In genomic region chr9:88993871-88994819, GRCh38 we compare ENCODE assay signal across 14 cellular contexts. TPM values are rescaled to one million over a fixed set of nuclear protein-coding genes. Genes with fewer than 3 reads are reported as not detected.
DNase-seq lines count a peak whose midpoint lies in the region; ATAC-seq, FAIRE-seq and TF ChIP-seq lines count a peak whose summit lies in the region.
"Had no signal": no experiment of that assay in that cellular context is flagged by ENCODE, and none has a peak within 500 bp of the region (broad histone marks: within the 10 kb centered on the region; RNA-seq: fewer than 3 reads in every experiment).

No MANE protein-coding gene starts in this region.

- H3K27ac ChIP-seq in A549 = peak overlapping the region in 1 of 2 experiments; percentile 18; a peak in 1 of 6 replicates
- H3K27ac ChIP-seq: colonic mucosa had no signal

- peaks cover 39% of the 10 kb centered on the region for H3K4me1 ChIP-seq in A549
- H3K4me1 ChIP-seq: colonic mucosa had no signal

- peak overlapping the region; percentile 59 for H3K4me2 ChIP-seq in A549

- DNase-seq in A549 (ENCODE audit: low read depth in 1 of 2, low spot score in 1 of 2) (no peak), amniotic epithelial cell (ENCODE audit: low read depth) (peak; percentile 40), foreskin fibroblast (no peak), osteocyte (ENCODE audit: extremely low spot score, unreplicated experiment) (peak; percentile 73), SIG-M5 (lab: John Stamatoyannopoulos, UW) (no peak), lower leg skin (ENCODE audit: low spot score in 2 of 2) (no peak), NCI-H748 treated with DMSO at 0.1 percent for 48 hours (lab: John Stamatoyannopoulos, UW) (no peak)
- DNase-seq in activated naive CD4-positive, alpha-beta T cell (lab: John Stamatoyannopoulos, UW) = no peak
- DNase-seq: activated naive CD4-positive, alpha-beta T cell treated with anti-CD3 and anti-CD28 coated beads, Interleukin-2, amount 10 ng/mL, durations not matched to agents 7 days and 5 days; colonic mucosa; DMS 273 treated with DMSO at 0.1 percent for 48 hours had no signal

- no peak for FAIRE-seq in A549 (lab: Jason Lieb, UNC)
- FAIRE-seq: frontal cortex had no signal

- ATAC-seq in A549 = no peak
- ATAC-seq: natural killer cell treated with Interleukin-12 subunit alpha and Interleukin-12 subunit beta and Interleukin-15 and Interleukin-18, amount 100 ng/mL, for 72 hours had no signal

- intact Hi-C loops in lower leg skin (cut with DNase I; ENCODE audit: low total_unique reads) = loop anchor here (5.0 kb wide), 1 partner anchor 607 kb away; the partner anchor contains the start of gene SPIN1

- H3K4me3 Mint-ChIP-seq in osteocyte (ENCODE audit: unreplicated experiment) = no peak overlapping the region
- H3K4me3 Mint-ChIP-seq: activated naive CD4-positive, alpha-beta T cell treated with anti-CD3 and anti-CD28 coated beads, Interleukin-2, amount 10 ng/mL, durations not matched to agents 7 days and 5 days; natural killer cell treated with Interleukin-12 subunit alpha and Interleukin-12 subunit beta and Interleukin-15 and Interleukin-18, amount 100 ng/mL, for 72 hours had no signal

- TF ChIP-seq EP300 in A549 (IDR thresholded peaks at IDR 0.05) = no peak

- no peak for TF ChIP-seq POLR2A in A549 (IDR thresholded peaks at IDR 0.05; ENCODE audit: low read length)
- no peak for TF ChIP-seq POLR2A in lower leg skin (IDR thresholded peaks at IDR 0.05)

- TF ChIP-seq CTCF in A549 (IDR thresholded peaks at IDR 0.05) (no peak), foreskin fibroblast (IDR thresholded peaks at IDR 0.05; ENCODE audit: low read depth, low read length) (no peak), osteocyte (IDR thresholded peaks at IDR 0.05) (no peak), lower leg skin (IDR thresholded peaks at IDR 0.05) (no peak)

- no peaks in the 10 kb centered on the region for H3K27me3 Mint-ChIP-seq in osteocyte (ENCODE audit: unreplicated experiment)

- WGBS in A549 (ENCODE audit: missing lambda C conversion rate) = 95% methylated on average over 19 of the region's 20 CpGs
- WGBS in lower leg skin, 2 donors = 87 to 88% methylated on average over 20 of the region's 20 CpGs

- H3K9me3 Mint-ChIP-seq in osteocyte (ENCODE audit: unreplicated experiment) = no peaks in the 10 kb centered on the region
- H3K9me3 Mint-ChIP-seq: activated naive CD4-positive, alpha-beta T cell treated with anti-CD3 and anti-CD28 coated beads, Interleukin-2, amount 10 ng/mL, durations not matched to agents 7 days and 5 days; natural killer cell treated with Interleukin-12 subunit alpha and Interleukin-12 subunit beta and Interleukin-15 and Interleukin-18, amount 100 ng/mL, for 72 hours had no signal

- CTCF ChIA-PET in A549 (lab: Yijun Ruan, JAX) = interaction anchor here (0.9 to 1.4 kb wide), 5 partner anchors 13 to 401 kb away, joined by 3 to 4 read pairs (median 3); no protein-coding TSS in a partner anchor

- no peaks in the 10 kb centered on the region for H3K9me3 ChIP-seq in A549
- H3K9me3 ChIP-seq: colonic mucosa had no signal

- TF ChIP-seq RAD21 in A549 (conservative IDR thresholded peaks at IDR 0.05 in 1 of 2, IDR thresholded peaks at IDR 0.05 in 1 of 2) = no peak

- H3K4me1 Mint-ChIP-seq in osteocyte (ENCODE audit: unreplicated experiment) = peaks cover 34% of the 10 kb centered on the region

- POLR2A ChIA-PET in A549 (lab: Yijun Ruan, JAX) = no interaction called here

- H3K36me3 Mint-ChIP-seq in osteocyte (ENCODE audit: unreplicated experiment) = no peaks in the 10 kb centered on the region
- H3K36me3 Mint-ChIP-seq: activated naive CD4-positive, alpha-beta T cell treated with anti-CD3 and anti-CD28 coated beads, Interleukin-2, amount 10 ng/mL, durations not matched to agents 7 days and 5 days; natural killer cell treated with Interleukin-12 subunit alpha and Interleukin-12 subunit beta and Interleukin-15 and Interleukin-18, amount 100 ng/mL, for 72 hours had no signal

- H3K4me3 ChIP-seq in A549 (no peak overlapping the region), foreskin fibroblast (ENCODE audit: low read depth in 1 of 2, low read length in 2 of 2) (peak overlapping the region; percentile 87 to 100), lower leg skin (ENCODE audit: low read depth, poor library complexity, severe bottlenecking) (no peak overlapping the region)
- H3K4me3 ChIP-seq: colonic mucosa had no signal

- no peak overlapping the region for H3K27ac Mint-ChIP-seq in osteocyte (ENCODE audit: unreplicated experiment)
- H3K27ac Mint-ChIP-seq: activated naive CD4-positive, alpha-beta T cell treated with anti-CD3 and anti-CD28 coated beads, Interleukin-2, amount 10 ng/mL, durations not matched to agents 7 days and 5 days; natural killer cell treated with Interleukin-12 subunit alpha and Interleukin-12 subunit beta and Interleukin-15 and Interleukin-18, amount 100 ng/mL, for 72 hours had no signal

TF ChIP-seq in A549, 52 proteins besides CTCF, POLR2A, EP300 and RAD21:
- no peak for TF ChIP-seq MYC (IDR thresholded peaks at IDR 0.05; ENCODE audit: borderline replicate concordance, low read length)
- TF ChIP-seq MAZ (IDR thresholded peaks at IDR 0.05; ENCODE audit: borderline replicate concordance, low read depth, low read length) = no peak
- TF ChIP-seq SREBF2 (IDR thresholded peaks at IDR 0.05) = no peak
- TF ChIP-seq HDAC2 (IDR thresholded peaks at IDR 0.05) = no peak
- TF ChIP-seq PHF8 (IDR thresholded peaks at IDR 0.05; ENCODE audit: borderline replicate concordance, low read depth) = no peak
- TF ChIP-seq E2F6 (IDR thresholded peaks at IDR 0.05; ENCODE audit: borderline replicate concordance, low read depth) = no peak
- no peak for TF ChIP-seq EHF (CRISPR knock-in tag; IDR thresholded peaks at IDR 0.05)
- TF ChIP-seq ESRRA (IDR thresholded peaks at IDR 0.05; ENCODE audit: borderline replicate concordance, low read length) = no peak
- no peak for TF ChIP-seq ZFP36 (IDR thresholded peaks at IDR 0.05; ENCODE audit: borderline replicate concordance, partially characterized antibody)
- TF ChIP-seq TP53 (CRISPR knock-in tag; IDR thresholded peaks at IDR 0.05) = no peak
- no peak for TF ChIP-seq FOSB (CRISPR knock-in tag; IDR thresholded peaks at IDR 0.05)
- TF ChIP-seq KDM5A (IDR thresholded peaks at IDR 0.05) = no peak
- TF ChIP-seq GATA3 (IDR thresholded peaks at IDR 0.05; ENCODE audit: borderline replicate concordance) = no peak
- no peak for TF ChIP-seq HEYL (CRISPR knock-in tag; IDR thresholded peaks at IDR 0.05)
- no peak for TF ChIP-seq CEBPB (IDR thresholded peaks at IDR 0.05)
- TF ChIP-seq KDM1A (IDR thresholded peaks at IDR 0.05; ENCODE audit: low read depth) = no peak

RNA-seq across cellular contexts. Expression of gene S1PR3, which starts 2.9 kb away (rescaled TPM):
- 26.4 and 42.8 TPM in 2 replicates for polyA plus RNA-seq in A549 (2011; rRNA removed)
- polyA plus RNA-seq in A549 (2012; cell fraction: cytosol; rRNA removed) = 14.1 and 23.1 TPM in 2 replicates
- 14.2 and 16.9 TPM in 2 replicates for polyA plus RNA-seq in A549 (2012; cell fraction: nucleus; rRNA removed)
- polyA plus RNA-seq in A549 (2017; fragmentation: RNase III; extraction: RNeasy Plus Mini Kit Qiagen cat#74134 plus additional on column Dnase treatment) = 33.7 to 43.0 TPM (median 33.7 TPM) in 3 replicates
- polyA minus RNA-seq in A549 (2011; rRNA and poly(A)+ RNA removed) = 50.0 and 52.8 TPM in 2 replicates
- 1.6 and 2.1 TPM in 2 replicates for total RNA-seq in osteocyte
- total RNA-seq in lower leg skin = 10 to 100 TPM in 1 of 4 donors, 1 to 10 TPM in 3; 3.1 to 10.9 (median 7.2) TPM
- total RNA-seq: HT-29; natural killer cell treated with Interleukin-12 subunit alpha and Interleukin-12 subunit beta and Interleukin-15 and Interleukin-18, amount 100 ng/mL, for 72 hours had no signal

Comparison
In these comparisons a context has a peak if more than half of its experiments do, and no peak if none do; other contexts are left out.
1. DNase-seq: peak in amniotic epithelial cell (single experiment) and osteocyte (single experiment); none in A549 (0 of 2), foreskin fibroblast (0 of 2), SIG-M5 (single experiment), lower leg skin (0 of 2), NCI-H748 treated with DMSO at 0.1 percent for 48 hours (single experiment) and activated naive CD4-positive, alpha-beta T cell (0 of 4).
2. H3K4me3 ChIP-seq: peak in foreskin fibroblast (2 of 2); none in A549 (single experiment) and lower leg skin (single experiment).